Comparison of ENCODE assay signal across 14 cellular contexts in genomic region chr6:30163090-30163917, GRCh38. TPM values are rescaled to one million over a fixed set of nuclear protein-coding genes. Genes with fewer than 3 reads are reported as not detected.
DNase-seq lines count a peak whose midpoint lies in the region; ATAC-seq, FAIRE-seq and TF ChIP-seq lines count a peak whose summit lies in the region.
"Had no signal": no experiment of that assay in that cellular context is flagged by ENCODE, and none has a peak within 500 bp of the region (broad histone marks: within the 10 kb centered on the region; RNA-seq: fewer than 3 reads in every experiment).

TSS of gene TRIM15 (plus strand) at chr6:30163546. CDS start at chr6:30163685, 139 bp downstream.

- H3K4me3 ChIP-seq in A549 (peak within 1 kb of the TSS; percentile 33), MM.1S (ENCODE audit: low read length) (no peak within 1 kb of the TSS; the same call in 1 of the 2 replicates), mucosa of rectum (ENCODE audit: low read length in 2 of 2) (peak within 1 kb of the TSS; percentile 69 to 80)
- H3K4me3 ChIP-seq: testis had no signal

- no peaks in the 10 kb centered on the region for H4K20me1 ChIP-seq in MM.1S (ENCODE audit: insufficient read depth, low read length)

- no peaks in the 10 kb centered on the region for H3K9me3 ChIP-seq in A549
- no peaks in the 10 kb centered on the region for H3K9me3 ChIP-seq in MM.1S (replicated peaks; ENCODE audit: insufficient read depth, low read length)
- H3K9me3 ChIP-seq in mucosa of rectum (ENCODE audit: control insufficient read depth in 2 of 2, low read length in 2 of 2), result no peaks in the 10 kb centered on the region
- H3K9me3 ChIP-seq: testis had no signal

- H3K4me2 ChIP-seq in A549, result peak within 1 kb of the TSS; percentile 70
- peak within 1 kb of the TSS; percentile 22; the same call in 1 of the 2 replicates for H3K4me2 ChIP-seq in MM.1S (ENCODE audit: low read depth, low read length)

- H3K27me3 ChIP-seq in MM.1S (replicated peaks; ENCODE audit: insufficient read depth, low read length) (0 out of 2 replicates have a peak, but pooled peaks cover 5% of the 10 kb centered on the region), mucosa of rectum (ENCODE audit: control insufficient read depth in 2 of 2, insufficient read depth in 2 of 2, low read length in 2 of 2) (peaks cover 0 to 2% of the 10 kb centered on the region in 2 donors)
- H3K27me3 ChIP-seq: testis had no signal

- H3K27ac Mint-ChIP-seq in activated T-helper 1 cell treated with anti-CD3 and anti-CD28 coated beads, Interleukin-12 subunit alpha, Interleukin-12 subunit beta, Interleukin-2, Interleukin-4 antibody, amounts not matched to agents 30 ng/mL and 10 ng/mL and 1 ng/mL, durations not matched to agents 14 hours and 24 hours and 36 hours, result peak within 1 kb of the TSS; percentile 63

- TF ChIP-seq POLR2A in A549 (IDR thresholded peaks at IDR 0.05; ENCODE audit: low read length), result no peak

- peak within 1 kb of the TSS in 1 of 2 experiments; percentile 52; a peak in 1 of 6 replicates for H3K27ac ChIP-seq in A549
- H3K27ac ChIP-seq in MM.1S (ENCODE audit: low read length), result no peak within 1 kb of the TSS
- peak within 1 kb of the TSS; percentile 92 to 94 for H3K27ac ChIP-seq in mucosa of rectum (ENCODE audit: low read depth in 2 of 2, low read length in 2 of 2)
- no peak within 1 kb of the TSS for H3K27ac ChIP-seq in caudate nucleus (ENCODE audit: low read depth, low read length)
- H3K27ac ChIP-seq: testis had no signal

- peaks cover 3% of the 10 kb centered on the region for H3K27me3 Mint-ChIP-seq in activated T-helper 1 cell treated with anti-CD3 and anti-CD28 coated beads, Interleukin-12 subunit alpha, Interleukin-12 subunit beta, Interleukin-2, Interleukin-4 antibody, amounts not matched to agents 30 ng/mL and 10 ng/mL and 1 ng/mL, durations not matched to agents 14 hours and 24 hours and 36 hours (ENCODE audit: insufficient read depth)

- no peaks in the 10 kb centered on the region for H3K9me2 ChIP-seq in MM.1S (replicated peaks; ENCODE audit: insufficient read depth, low read length)

- POLR2A ChIA-PET in A549 (lab: Yijun Ruan, JAX), result no interaction called here

- H3K4me1 ChIP-seq in A549 (0 out of 3 replicates have a peak, but pooled peaks cover 3% of the 10 kb centered on the region), MM.1S (ENCODE audit: low read length) (no peaks in the 10 kb centered on the region), mucosa of rectum (ENCODE audit: control insufficient read depth in 2 of 2, insufficient read depth in 2 of 2, low read length in 2 of 2) (peaks cover 7 to 8% of the 10 kb centered on the region in 2 donors)
- H3K4me1 ChIP-seq: testis had no signal

- intact Hi-C loops in activated T-helper 1 cell treated with anti-CD3 and anti-CD28 coated beads, Interleukin-12 subunit alpha, Interleukin-12 subunit beta, Interleukin-2, Interleukin-4 antibody, amounts not matched to agents 30 ng/mL and 10 ng/mL and 1 ng/mL, durations not matched to agents 14 hours and 24 hours and 36 hours (cut with micrococcal nuclease), result no loop called here

- ATAC-seq in A549, result peak; percentile 43 to 59; a peak in 3 of 6 replicates

- H3K9ac ChIP-seq in MM.1S (ENCODE audit: low read length) (no peak within 1 kb of the TSS), mucosa of rectum (ENCODE audit: low read depth in 1 of 2, low read length in 2 of 2) (peak within 1 kb of the TSS; percentile 79 to 91)

- H3K79me2 ChIP-seq in MM.1S (ENCODE audit: low read length), result no peaks in the 10 kb centered on the region

- WGBS in A549 (ENCODE audit: missing lambda C conversion rate), result 76% methylated on average over 24 of the region's 31 CpGs

- no peak within 1 kb of the TSS; the same call in 1 of the 2 replicates for H2AFZ ChIP-seq in MM.1S (ENCODE audit: low read length)

- H3K4me1 Mint-ChIP-seq in activated T-helper 1 cell treated with anti-CD3 and anti-CD28 coated beads, Interleukin-12 subunit alpha, Interleukin-12 subunit beta, Interleukin-2, Interleukin-4 antibody, amounts not matched to agents 30 ng/mL and 10 ng/mL and 1 ng/mL, durations not matched to agents 14 hours and 24 hours and 36 hours (ENCODE audit: low read depth), result peaks cover 72% of the 10 kb centered on the region

- CTCF ChIA-PET in A549 (lab: Yijun Ruan, JAX), result interaction anchor here (0.6 kb wide), 1 partner anchor 11 kb away, joined by 3 read pairs; no protein-coding TSS in a partner anchor

- H3K36me3 ChIP-seq in MM.1S (replicated peaks; ENCODE audit: insufficient read depth, low read length) (no peaks in the 10 kb centered on the region), mucosa of rectum (ENCODE audit: control insufficient read depth in 2 of 2, insufficient read depth in 2 of 2, low read length in 2 of 2) (peaks cover 9 to 12% of the 10 kb centered on the region in 2 donors)

- peak within 1 kb of the TSS; percentile 23 for H3K4me3 Mint-ChIP-seq in activated T-helper 1 cell treated with anti-CD3 and anti-CD28 coated beads, Interleukin-12 subunit alpha, Interleukin-12 subunit beta, Interleukin-2, Interleukin-4 antibody, amounts not matched to agents 30 ng/mL and 10 ng/mL and 1 ng/mL, durations not matched to agents 14 hours and 24 hours and 36 hours

- H3K9me3 Mint-ChIP-seq in activated T-helper 1 cell treated with anti-CD3 and anti-CD28 coated beads, Interleukin-12 subunit alpha, Interleukin-12 subunit beta, Interleukin-2, Interleukin-4 antibody, amounts not matched to agents 30 ng/mL and 10 ng/mL and 1 ng/mL, durations not matched to agents 14 hours and 24 hours and 36 hours, result peaks cover 3% of the 10 kb centered on the region

- peaks cover 2% of the 10 kb centered on the region for H3K36me3 Mint-ChIP-seq in activated T-helper 1 cell treated with anti-CD3 and anti-CD28 coated beads, Interleukin-12 subunit alpha, Interleukin-12 subunit beta, Interleukin-2, Interleukin-4 antibody, amounts not matched to agents 30 ng/mL and 10 ng/mL and 1 ng/mL, durations not matched to agents 14 hours and 24 hours and 36 hours (ENCODE audit: low read depth)

- TF ChIP-seq RAD21 in A549 (conservative IDR thresholded peaks at IDR 0.05 in 1 of 2, IDR thresholded peaks at IDR 0.05 in 1 of 2), result no peak

- no peak for TF ChIP-seq EP300 in A549 (IDR thresholded peaks at IDR 0.05)

- peaks cover under 1% of the 10 kb centered on the region; the same call in 1 of the 2 replicates for H3F3A ChIP-seq in MM.1S (ENCODE audit: insufficient read depth, low read length)

- no peak for DNase-seq in A549 (ENCODE audit: low read depth in 1 of 2, low spot score in 1 of 2)
- no peak for DNase-seq in MM.1S
- DNase-seq in activated T-helper 1 cell treated with anti-CD3 and anti-CD28 coated beads, Interleukin-12 subunit alpha, Interleukin-12 subunit beta, Interleukin-2, Interleukin-4 antibody, amounts not matched to agents 30 ng/mL and 10 ng/mL and 1 ng/mL, durations not matched to agents 14 hours and 24 hours and 36 hours (ENCODE audit: low spot score), result peak; percentile 48
- no peak for DNase-seq in NCI-H146 (lab: John Stamatoyannopoulos, UW)
- DNase-seq in NCI-H2029 treated with DMSO at 0.1 percent for 48 hours (lab: John Stamatoyannopoulos, UW), result no peak
- DNase-seq in glomerular visceral epithelial cell (ENCODE audit: extremely low spot score), result no peak
- DNase-seq in caudate nucleus (lab: John Stamatoyannopoulos, UW), result no peak
- DNase-seq: hypothalamus, NCI-H1092, testis had no signal

- FAIRE-seq in A549 (lab: Jason Lieb, UNC), result no peak

- no peak for TF ChIP-seq CTCF in A549 (IDR thresholded peaks at IDR 0.05)
- TF ChIP-seq CTCF in MM.1S (IDR thresholded peaks at IDR 0.05; ENCODE audit: low read length), result no peak

TF ChIP-seq in A549, 52 proteins besides CTCF, POLR2A, EP300 and RAD21:
- no peak for TF ChIP-seq NFE2L2 (conservative IDR thresholded peaks at IDR 0.05; ENCODE audit: low read length)
- no peak for TF ChIP-seq ZC3H11A (IDR thresholded peaks at IDR 0.05)
- TF ChIP-seq KDM5A (IDR thresholded peaks at IDR 0.05), result no peak
- TF ChIP-seq SREBF2 (IDR thresholded peaks at IDR 0.05), result no peak
- TF ChIP-seq BCL3 (IDR thresholded peaks at IDR 0.05), result no peak
- TF ChIP-seq CHD4 (IDR thresholded peaks at IDR 0.05; ENCODE audit: borderline replicate concordance), result no peak
- no peak for TF ChIP-seq CBX2 (IDR thresholded peaks at IDR 0.05; ENCODE audit: borderline replicate concordance, low read depth)
- no peak for TF ChIP-seq CBX8 (IDR thresholded peaks at IDR 0.05)
- TF ChIP-seq HDAC2 (IDR thresholded peaks at IDR 0.05), result no peak
- no peak for TF ChIP-seq HEYL (CRISPR knock-in tag; IDR thresholded peaks at IDR 0.05)
- no peak for TF ChIP-seq ZNF302 (CRISPR knock-in tag; IDR thresholded peaks at IDR 0.05)
- no peak for TF ChIP-seq HES2 (IDR thresholded peaks at IDR 0.05)
- TF ChIP-seq KDM1A (IDR thresholded peaks at IDR 0.05; ENCODE audit: low read depth), result no peak
- TF ChIP-seq TP53 (CRISPR knock-in tag; IDR thresholded peaks at IDR 0.05), result no peak
- TF ChIP-seq RARB (CRISPR knock-in tag; IDR thresholded peaks at IDR 0.05), result no peak
- TF ChIP-seq POLR2AphosphoS2 (conservative IDR thresholded peaks at IDR 0.05; ENCODE audit: low read length), result no peak

RNA-seq across cellular contexts. Expression of gene TRIM15, which starts in this region (rescaled TPM):
- 0.08 and 0.37 TPM in 2 replicates for polyA plus RNA-seq in A549 (2011; rRNA removed)
- 0.01 and 0.04 TPM in 2 replicates for polyA plus RNA-seq in A549 (2012; cell fraction: cytosol; rRNA removed)
- 0.01 and 0.11 TPM in 2 replicates for polyA plus RNA-seq in A549 (2012; cell fraction: nucleus; rRNA removed)
- polyA plus RNA-seq in A549 (2017; fragmentation: RNase III; extraction: RNeasy Plus Mini Kit Qiagen cat#74134 plus additional on column Dnase treatment), result 0.04 to 0.09 TPM (median 0.08 TPM) in 3 replicates
- polyA minus RNA-seq in A549 (2011; rRNA and poly(A)+ RNA removed), result not detected in 2 replicates
- 0.39 and 0.59 TPM in 2 replicates for total RNA-seq in activated T-helper 1 cell treated with anti-CD3 and anti-CD28 coated beads, Interleukin-12 subunit alpha, Interleukin-12 subunit beta, Interleukin-2, Interleukin-4 antibody, amounts not matched to agents 30 ng/mL and 10 ng/mL and 1 ng/mL, durations not matched to agents 14 hours and 24 hours and 36 hours
- total RNA-seq: cardiac septum, omental fat pad had no signal
- polyA plus RNA-seq: BJ had no signal

Comparison
In these comparisons a context has a peak if more than half of its experiments do, and no peak if none do; other contexts are left out.
1. Peak in ATAC-seq, H3K4me3 ChIP-seq and H3K4me2 ChIP-seq in A549; RNA of the gene not detected or under 1 TPM.
2. Peak in DNase-seq in activated T-helper 1 cell treated with anti-CD3 and anti-CD28 coated beads, Interleukin-12 subunit alpha, Interleukin-12 subunit beta, Interleukin-2, Interleukin-4 antibody, amounts not matched to agents 30 ng/mL and 10 ng/mL and 1 ng/mL, durations not matched to agents 14 hours and 24 hours and 36 hours; RNA of the gene not detected or under 1 TPM.
3. H3K27ac ChIP-seq: peak in mucosa of rectum (2 of 2); none in MM.1S (single experiment) and caudate nucleus (single experiment).